ENCODE assay signal across 11 cellular contexts in the genomic region with DNA sequence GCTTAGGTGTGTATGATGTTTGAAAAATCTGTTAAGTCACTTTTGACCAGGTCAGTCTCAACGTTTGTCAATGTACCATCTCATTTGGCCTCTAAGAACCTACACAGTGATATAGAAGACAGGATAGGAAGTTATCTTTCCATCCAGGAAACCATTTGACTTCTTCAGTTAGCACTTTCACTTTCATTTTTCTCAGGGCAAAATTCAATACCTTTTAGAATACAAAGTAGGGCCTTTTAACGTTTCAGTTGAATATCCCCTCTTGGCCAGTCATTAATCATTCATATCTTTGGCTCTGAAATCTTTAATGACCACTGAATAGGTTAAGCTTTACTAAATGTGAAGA.
DNase-seq lines count a peak whose midpoint lies in the region; TF ChIP-seq lines count a peak whose summit lies in the region.
"Had no signal": no experiment of that assay in that cellular context is flagged by ENCODE, and none has a peak within 500 bp of the region (broad histone marks: within the 10 kb centered on the region; RNA-seq: fewer than 3 reads in every experiment).

No MANE protein-coding gene starts in this region.

- H3K9me3 Mint-ChIP-seq in CD14-positive monocyte (peaks cover 1 to 7% (median 6%) of the 10 kb centered on the region in 7 donors), chondrocyte (ENCODE audit: low read depth) (peaks cover 3% of the 10 kb centered on the region)
- peaks cover 22% of the 10 kb centered on the region for H3K9me3 Mint-ChIP-seq in activated T-helper 1 cell treated with anti-CD3 and anti-CD28 coated beads, Interleukin-12 subunit alpha, Interleukin-12 subunit beta, Interleukin-2, Interleukin-4 antibody, amounts not matched to agents 30 ng/mL and 10 ng/mL and 1 ng/mL, durations not matched to agents 14 hours and 24 hours and 36 hours

- H3K36me3 Mint-ChIP-seq in CD14-positive monocyte (no peaks in the 10 kb centered on the region), chondrocyte (ENCODE audit: low read depth) (peaks cover 2% of the 10 kb centered on the region)
- peaks cover 8% of the 10 kb centered on the region for H3K36me3 Mint-ChIP-seq in activated T-helper 1 cell treated with anti-CD3 and anti-CD28 coated beads, Interleukin-12 subunit alpha, Interleukin-12 subunit beta, Interleukin-2, Interleukin-4 antibody, amounts not matched to agents 30 ng/mL and 10 ng/mL and 1 ng/mL, durations not matched to agents 14 hours and 24 hours and 36 hours (ENCODE audit: low read depth)

- H3K9ac ChIP-seq in liver (ENCODE audit: low read depth in 1 of 2, low read length in 2 of 2): no peak overlapping the region
- H3K9ac ChIP-seq: parathyroid adenoma had no signal

- TF ChIP-seq CTCF in CD14-positive monocyte (IDR thresholded peaks at IDR 0.05) (no peak), liver (IDR thresholded peaks at IDR 0.05; ENCODE audit: low read depth, low read length, missing input control) (no peak), chondrocyte (IDR thresholded peaks at IDR 0.05) (no peak)

- intact Hi-C loops in CD14-positive monocyte (cut with micrococcal nuclease): no loop called here
- intact Hi-C loops in activated T-helper 1 cell treated with anti-CD3 and anti-CD28 coated beads, Interleukin-12 subunit alpha, Interleukin-12 subunit beta, Interleukin-2, Interleukin-4 antibody, amounts not matched to agents 30 ng/mL and 10 ng/mL and 1 ng/mL, durations not matched to agents 14 hours and 24 hours and 36 hours (cut with micrococcal nuclease): loop anchor here (1.0 to 5.0 kb wide), 3 partner anchors 13 to 80 kb away; no protein-coding TSS in a partner anchor

- H3K27ac ChIP-seq in liver (ENCODE audit: low read depth in 1 of 2, low read length in 2 of 2): no peak overlapping the region
- H3K27ac ChIP-seq: parathyroid adenoma had no signal

- H3K27ac Mint-ChIP-seq in CD14-positive monocyte: peak overlapping the region in 4 of 7 donors; percentile 14 to 74 (median 69)
- H3K27ac Mint-ChIP-seq in activated T-helper 1 cell treated with anti-CD3 and anti-CD28 coated beads, Interleukin-12 subunit alpha, Interleukin-12 subunit beta, Interleukin-2, Interleukin-4 antibody, amounts not matched to agents 30 ng/mL and 10 ng/mL and 1 ng/mL, durations not matched to agents 14 hours and 24 hours and 36 hours: peak overlapping the region; percentile 35
- H3K27ac Mint-ChIP-seq in chondrocyte (ENCODE audit: unreplicated experiment): no peak overlapping the region

- peaks cover 9% of the 10 kb centered on the region for H3K4me1 Mint-ChIP-seq in CD14-positive monocyte
- H3K4me1 Mint-ChIP-seq in activated T-helper 1 cell treated with anti-CD3 and anti-CD28 coated beads, Interleukin-12 subunit alpha, Interleukin-12 subunit beta, Interleukin-2, Interleukin-4 antibody, amounts not matched to agents 30 ng/mL and 10 ng/mL and 1 ng/mL, durations not matched to agents 14 hours and 24 hours and 36 hours (ENCODE audit: low read depth): peaks cover 17% of the 10 kb centered on the region
- H3K4me1 Mint-ChIP-seq in chondrocyte (ENCODE audit: low read depth): peaks cover 16% of the 10 kb centered on the region

- no peaks in the 10 kb centered on the region for H3K9me3 ChIP-seq in liver (ENCODE audit: control insufficient read depth in 4 of 4, low read length in 3 of 4)

- in situ Hi-C loops in KBM-7 (cut with MboI; ENCODE audit: low pct_unique_long_range_greater_than_20kb, low sequenced_read_pairs): no loop called here

- H3K4me3 Mint-ChIP-seq in CD14-positive monocyte (peak overlapping the region; percentile 60 to 76), chondrocyte (ENCODE audit: unreplicated experiment) (no peak overlapping the region)
- H3K4me3 Mint-ChIP-seq in activated T-helper 1 cell treated with anti-CD3 and anti-CD28 coated beads, Interleukin-12 subunit alpha, Interleukin-12 subunit beta, Interleukin-2, Interleukin-4 antibody, amounts not matched to agents 30 ng/mL and 10 ng/mL and 1 ng/mL, durations not matched to agents 14 hours and 24 hours and 36 hours: peak overlapping the region; percentile 45

- peak overlapping the region in 2 of 3 donors; percentile 5 to 39 for H3K4me3 ChIP-seq in liver (ENCODE audit: low read depth in 1 of 3, low read length in 3 of 3)

- WGBS in liver: 3% methylated on average over 2 of the region's 2 CpGs

- H3K27me3 Mint-ChIP-seq in CD14-positive monocyte (ENCODE audit: low read depth in 3 of 3): peaks cover 0 to 3% (median 3%) of the 10 kb centered on the region in 3 donors
- peaks cover 6% of the 10 kb centered on the region for H3K27me3 Mint-ChIP-seq in activated T-helper 1 cell treated with anti-CD3 and anti-CD28 coated beads, Interleukin-12 subunit alpha, Interleukin-12 subunit beta, Interleukin-2, Interleukin-4 antibody, amounts not matched to agents 30 ng/mL and 10 ng/mL and 1 ng/mL, durations not matched to agents 14 hours and 24 hours and 36 hours (ENCODE audit: insufficient read depth)
- H3K27me3 Mint-ChIP-seq in chondrocyte (ENCODE audit: low read depth): no peaks in the 10 kb centered on the region

- H3K27me3 ChIP-seq in liver (ENCODE audit: control insufficient read depth in 4 of 4, insufficient read depth in 4 of 4, low read length in 3 of 4): peaks cover 0 to under 1% (median 0%) of the 10 kb centered on the region in 4 donors

- no peak for TF ChIP-seq RAD21 in liver (IDR thresholded peaks at IDR 0.05)

- DNase-seq in CD14-positive monocyte (ENCODE audit: low spot score): no peak
- peak; percentile 35 for DNase-seq in KBM-7
- DNase-seq in activated T-helper 1 cell treated with anti-CD3 and anti-CD28 coated beads, Interleukin-12 subunit alpha, Interleukin-12 subunit beta, Interleukin-2, Interleukin-4 antibody, amounts not matched to agents 30 ng/mL and 10 ng/mL and 1 ng/mL, durations not matched to agents 14 hours and 24 hours and 36 hours (ENCODE audit: low spot score): no peak
- no peak for DNase-seq in GF-D8 (lab: John Stamatoyannopoulos, UW)
- no peak for DNase-seq in chondrocyte (ENCODE audit: low spot score)
- no peak for DNase-seq in Ammon's horn (ENCODE audit: low spot score)
- no peak for DNase-seq in COLO829 (ENCODE audit: low spot score)
- DNase-seq: activated CD8-positive, alpha-beta memory T cell treated with anti-CD3 and anti-CD28 coated beads for 24 hours; NCI-H2081 had no signal

- H3K36me3 ChIP-seq in liver (ENCODE audit: control insufficient read depth in 4 of 4, insufficient read depth in 3 of 4, low read depth in 1 of 4, low read length in 3 of 4): no peaks in the 10 kb centered on the region

- H3K4me1 ChIP-seq in liver (ENCODE audit: control insufficient read depth in 4 of 4, insufficient read depth in 4 of 4, low read length in 3 of 4): no peaks in the 10 kb centered on the region
- H3K4me1 ChIP-seq: parathyroid adenoma had no signal

TF ChIP-seq in liver, 16 proteins besides CTCF, POLR2A, EP300 and RAD21:
- TF ChIP-seq HNF4G (IDR thresholded peaks at IDR 0.05): no peak
- no peak for TF ChIP-seq JUND (IDR thresholded peaks at IDR 0.05)
- no peak for TF ChIP-seq SP1 (IDR thresholded peaks at IDR 0.05)
- TF ChIP-seq, protein P1, sequence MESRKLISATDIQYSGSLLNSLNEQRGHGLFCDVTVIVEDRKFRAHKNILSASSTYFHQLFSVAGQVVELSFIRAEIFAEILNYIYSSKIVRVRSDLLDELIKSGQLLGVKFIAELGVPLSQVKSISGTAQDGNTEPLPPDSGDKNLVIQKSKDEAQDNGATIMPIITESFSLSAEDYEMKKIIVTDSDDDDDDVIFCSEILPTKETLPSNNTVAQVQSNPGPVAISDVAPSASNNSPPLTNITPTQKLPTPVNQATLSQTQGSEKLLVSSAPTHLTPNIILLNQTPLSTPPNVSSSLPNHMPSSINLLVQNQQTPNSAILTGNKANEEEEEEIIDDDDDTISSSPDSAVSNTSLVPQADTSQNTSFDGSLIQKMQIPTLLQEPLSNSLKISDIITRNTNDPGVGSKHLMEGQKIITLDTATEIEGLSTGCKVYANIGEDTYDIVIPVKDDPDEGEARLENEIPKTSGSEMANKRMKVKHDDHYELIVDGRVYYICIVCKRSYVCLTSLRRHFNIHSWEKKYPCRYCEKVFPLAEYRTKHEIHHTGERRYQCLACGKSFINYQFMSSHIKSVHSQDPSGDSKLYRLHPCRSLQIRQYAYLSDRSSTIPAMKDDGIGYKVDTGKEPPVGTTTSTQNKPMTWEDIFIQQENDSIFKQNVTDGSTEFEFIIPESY (IDR thresholded peaks at IDR 0.05): no peak
- no peak for TF ChIP-seq HNF4A (conservative IDR thresholded peaks at IDR 0.05)
- no peak for TF ChIP-seq TAF1 (conservative IDR thresholded peaks at IDR 0.05)
- no peak for TF ChIP-seq GABPA (IDR thresholded peaks at IDR 0.05 in 1 of 2, conservative IDR thresholded peaks at IDR 0.05 in 1 of 2)
- TF ChIP-seq FOXA2 (IDR thresholded peaks at IDR 0.05): no peak
- TF ChIP-seq, protein P2, sequence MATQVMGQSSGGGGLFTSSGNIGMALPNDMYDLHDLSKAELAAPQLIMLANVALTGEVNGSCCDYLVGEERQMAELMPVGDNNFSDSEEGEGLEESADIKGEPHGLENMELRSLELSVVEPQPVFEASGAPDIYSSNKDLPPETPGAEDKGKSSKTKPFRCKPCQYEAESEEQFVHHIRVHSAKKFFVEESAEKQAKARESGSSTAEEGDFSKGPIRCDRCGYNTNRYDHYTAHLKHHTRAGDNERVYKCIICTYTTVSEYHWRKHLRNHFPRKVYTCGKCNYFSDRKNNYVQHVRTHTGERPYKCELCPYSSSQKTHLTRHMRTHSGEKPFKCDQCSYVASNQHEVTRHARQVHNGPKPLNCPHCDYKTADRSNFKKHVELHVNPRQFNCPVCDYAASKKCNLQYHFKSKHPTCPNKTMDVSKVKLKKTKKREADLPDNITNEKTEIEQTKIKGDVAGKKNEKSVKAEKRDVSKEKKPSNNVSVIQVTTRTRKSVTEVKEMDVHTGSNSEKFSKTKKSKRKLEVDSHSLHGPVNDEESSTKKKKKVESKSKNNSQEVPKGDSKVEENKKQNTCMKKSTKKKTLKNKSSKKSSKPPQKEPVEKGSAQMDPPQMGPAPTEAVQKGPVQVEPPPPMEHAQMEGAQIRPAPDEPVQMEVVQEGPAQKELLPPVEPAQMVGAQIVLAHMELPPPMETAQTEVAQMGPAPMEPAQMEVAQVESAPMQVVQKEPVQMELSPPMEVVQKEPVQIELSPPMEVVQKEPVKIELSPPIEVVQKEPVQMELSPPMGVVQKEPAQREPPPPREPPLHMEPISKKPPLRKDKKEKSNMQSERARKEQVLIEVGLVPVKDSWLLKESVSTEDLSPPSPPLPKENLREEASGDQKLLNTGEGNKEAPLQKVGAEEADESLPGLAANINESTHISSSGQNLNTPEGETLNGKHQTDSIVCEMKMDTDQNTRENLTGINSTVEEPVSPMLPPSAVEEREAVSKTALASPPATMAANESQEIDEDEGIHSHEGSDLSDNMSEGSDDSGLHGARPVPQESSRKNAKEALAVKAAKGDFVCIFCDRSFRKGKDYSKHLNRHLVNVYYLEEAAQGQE (IDR thresholded peaks at IDR 0.05): no peak
